In genomic region chr11:130024356-130024755, GRCh38 we compare ENCODE assay signal across 15 cellular contexts. TPM values are rescaled to one million over a fixed set of nuclear protein-coding genes. Genes with fewer than 3 reads are reported as not detected.
DNase-seq lines count a peak whose midpoint lies in the region; ATAC-seq and TF ChIP-seq lines count a peak whose summit lies in the region.
"Had no signal": no experiment of that assay in that cellular context is flagged by ENCODE, and none has a peak within 500 bp of the region (broad histone marks: within the 10 kb centered on the region; RNA-seq: fewer than 3 reads in every experiment).

No MANE protein-coding gene starts in this region.

- H3K36me3 Mint-ChIP-seq in activated naive CD4-positive, alpha-beta T cell treated with anti-CD3 and anti-CD28 coated beads, Interleukin-2, amount 10 ng/mL, durations not matched to agents 7 days and 5 days: no peaks in the 10 kb centered on the region

- H3K4me3 ChIP-seq in RWPE2 (ENCODE audit: severe bottlenecking): no peak overlapping the region
- no peak overlapping the region for H3K4me3 ChIP-seq in foreskin fibroblast (ENCODE audit: low read depth in 1 of 2, low read length in 2 of 2)
- H3K4me3 ChIP-seq: SJCRH30 had no signal

- H3K27me3 Mint-ChIP-seq in activated naive CD4-positive, alpha-beta T cell treated with anti-CD3 and anti-CD28 coated beads, Interleukin-2, amount 10 ng/mL, durations not matched to agents 7 days and 5 days: peaks cover 11% of the 10 kb centered on the region

- H3K27me3 ChIP-seq in RWPE2 (ENCODE audit: insufficient read depth, poor library complexity, severe bottlenecking): no peaks in the 10 kb centered on the region
- H3K27me3 ChIP-seq: BE2C, SJCRH30 had no signal

- no peak for ATAC-seq in RWPE2 (ENCODE audit: low read depth)
- ATAC-seq in HG03439 (IDR thresholded peaks at IDR 0.05; ENCODE audit: unreplicated experiment): no peak

- TF ChIP-seq CTCF in RWPE2 (IDR thresholded peaks at IDR 0.05; ENCODE audit: poor library complexity, severe bottlenecking) (no peak), foreskin fibroblast (IDR thresholded peaks at IDR 0.05; ENCODE audit: low read depth, low read length) (no peak)

- H3K9me3 ChIP-seq in RWPE2 (ENCODE audit: severe bottlenecking): no peaks in the 10 kb centered on the region
- H3K9me3 ChIP-seq: BE2C, SJCRH30 had no signal

- no peaks in the 10 kb centered on the region for H3K36me3 ChIP-seq in RWPE2 (ENCODE audit: low read depth)
- H3K36me3 ChIP-seq: BE2C, SJCRH30 had no signal

- DNase-seq in AG20443 (ENCODE audit: low spot score): peak; percentile 36
- DNase-seq in GM03348 (ENCODE audit: low spot score): peak; percentile 63
- DNase-seq in RWPE2 (ENCODE audit: low spot score): no peak
- DNase-seq in foreskin fibroblast: peak; percentile 22 to 40
- DNase-seq in RKO (ENCODE audit: low spot score): no peak
- DNase-seq in ureter (ENCODE audit: low spot score): no peak
- no peak for DNase-seq in activated naive CD4-positive, alpha-beta T cell treated with anti-CD3 and anti-CD28 coated beads, Interleukin-2, amount 10 ng/mL, durations not matched to agents 7 days and 5 days
- DNase-seq: BE2C, DMS153, KG1, NCI-H1092, NCI-H2107, NCI-H774, SJCRH30 had no signal

- CTCF ChIA-PET in activated naive CD4-positive, alpha-beta T cell treated with anti-CD3 and anti-CD28 coated beads, Interleukin-2, amount 10 ng/mL, durations not matched to agents 7 days and 5 days (lab: Charles Lee): no interaction called here

- peak overlapping the region; percentile 82 for H3K27ac ChIP-seq in RWPE2 (ENCODE audit: poor library complexity, severe bottlenecking)
- H3K27ac ChIP-seq: SJCRH30 had no signal

- no peaks in the 10 kb centered on the region for H3K4me1 Mint-ChIP-seq in activated naive CD4-positive, alpha-beta T cell treated with anti-CD3 and anti-CD28 coated beads, Interleukin-2, amount 10 ng/mL, durations not matched to agents 7 days and 5 days

- H3K27ac Mint-ChIP-seq in activated naive CD4-positive, alpha-beta T cell treated with anti-CD3 and anti-CD28 coated beads, Interleukin-2, amount 10 ng/mL, durations not matched to agents 7 days and 5 days: no peak overlapping the region

- H3K4me1 ChIP-seq in RWPE2 (ENCODE audit: insufficient read depth, poor library complexity, severe bottlenecking): peaks cover 23% of the 10 kb centered on the region
- H3K4me1 ChIP-seq: BE2C had no signal

- H3K4me3 Mint-ChIP-seq in activated naive CD4-positive, alpha-beta T cell treated with anti-CD3 and anti-CD28 coated beads, Interleukin-2, amount 10 ng/mL, durations not matched to agents 7 days and 5 days: no peak overlapping the region

- H3K9me3 Mint-ChIP-seq in activated naive CD4-positive, alpha-beta T cell treated with anti-CD3 and anti-CD28 coated beads, Interleukin-2, amount 10 ng/mL, durations not matched to agents 7 days and 5 days: no peaks in the 10 kb centered on the region

RNA-seq across cellular contexts. Expression of gene PRDM10, which starts 21.7 kb away (rescaled TPM):
- total RNA-seq in ureter: 10.3 TPM

RNA-seq across cellular contexts. Expression of gene APLP2, which starts 45.3 kb away (rescaled TPM):
- 318 TPM for total RNA-seq in ureter

Comparison
In these comparisons a context has a peak if more than half of its experiments do, and no peak if none do; other contexts are left out.
1. DNase-seq: peak in AG20443 (single experiment), GM03348 (single experiment) and foreskin fibroblast (2 of 2); none in RWPE2 (single experiment), RKO (single experiment), ureter (single experiment) and activated naive CD4-positive, alpha-beta T cell treated with anti-CD3 and anti-CD28 coated beads, Interleukin-2, amount 10 ng/mL, durations not matched to agents 7 days and 5 days (single experiment).